Comparison of ENCODE assay signal across 5 cellular contexts in the genomic region with DNA sequence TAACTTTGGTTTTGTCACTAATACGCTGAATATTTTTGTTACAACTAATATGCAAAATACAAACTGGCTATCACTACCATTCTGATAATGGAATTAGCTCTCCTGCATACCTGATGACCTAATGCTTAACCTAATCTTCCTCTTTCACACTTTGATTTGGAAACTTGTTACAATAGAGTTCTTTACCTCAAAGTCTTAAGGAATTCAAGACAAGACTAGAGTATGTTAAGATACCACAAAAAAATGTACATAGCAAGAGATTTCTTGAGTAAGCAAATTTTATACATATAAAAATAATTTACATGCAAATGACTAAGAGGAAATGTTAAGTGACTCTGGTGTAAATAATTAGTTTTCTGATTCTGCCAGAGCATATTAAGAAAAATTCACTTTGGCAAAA.
DNase-seq lines count a peak whose midpoint lies in the region; ATAC-seq and TF ChIP-seq lines count a peak whose summit lies in the region.
"Not testable (repeated sequence)": the region's sequence is repeated elsewhere in the genome, so short reads cannot be mapped to it uniquely, and the experiment has no call there.

No MANE protein-coding gene starts in this region.

- H4K20me1 ChIP-seq in Karpas-422 (ENCODE audit: insufficient read depth, low read depth, low read length), result not testable (repeated sequence)

- in situ Hi-C loops in Panc1 (cut with HindIII; ENCODE audit: low pct_unique_long_range_greater_than_20kb, low sequenced_read_pairs), result not testable (repeated sequence)

- peak overlapping the region; percentile 1 for H3K27ac Mint-ChIP-seq in Calu3 (ENCODE audit: unreplicated experiment)

- intact Hi-C loops in Calu3 (cut with micrococcal nuclease; ENCODE audit: unreplicated experiment); Panc1 (cut with micrococcal nuclease; ENCODE audit: unreplicated experiment): not testable (repeated sequence)

- H3K27me3 ChIP-seq in Karpas-422 (ENCODE audit: low read length); Panc1 (ENCODE audit: control insufficient read depth, insufficient read depth, low read length): not testable (repeated sequence)

- H3K36me3 Mint-ChIP-seq in Calu3 (ENCODE audit: insufficient read depth, unreplicated experiment), result peaks cover 82% of the 10 kb centered on the region

- not testable (repeated sequence) for H3K4me3 Mint-ChIP-seq in Calu3 (ENCODE audit: low read depth, unreplicated experiment)

- not testable (repeated sequence) for H3K9ac ChIP-seq in Karpas-422 (ENCODE audit: low read length)

- not testable (repeated sequence) for H2AFZ ChIP-seq in Karpas-422 (ENCODE audit: low read length)

- DNase-seq in Calu3, result not testable (repeated sequence)
- DNase-seq in Karpas-422 (peak; percentile 14), Panc1 (ENCODE audit: low read depth, low spot score) (peak; percentile 22), SW480 (ENCODE audit: low spot score) (peak; percentile 87), renal cortical epithelial cell (ENCODE audit: low read depth) (peak; percentile 2)

- not testable (repeated sequence) for BruUV-seq in Calu3 (replicated peaks; lab: Mats Ljungman, UMichigan); Panc1 (replicated peaks; lab: Mats Ljungman, UMichigan)

- H3K4me1 Mint-ChIP-seq in Calu3 (ENCODE audit: low read depth, unreplicated experiment), result not testable (repeated sequence)

- H3K4me3 ChIP-seq in Karpas-422 (ENCODE audit: low read length); Panc1 (ENCODE audit: low read depth in 2 of 2, low read length in 2 of 2): not testable (repeated sequence)

- H3K4me2 ChIP-seq in Karpas-422 (ENCODE audit: low read depth, low read length, poor library complexity, severe bottlenecking), result not testable (repeated sequence)

- not testable (repeated sequence) for H3K9me2 ChIP-seq in Karpas-422 (replicated peaks; ENCODE audit: insufficient read depth, low read length)

- not testable (repeated sequence) for H3K79me2 ChIP-seq in Karpas-422 (ENCODE audit: low read length)

- H3K27ac ChIP-seq in Karpas-422 (ENCODE audit: low read length); Panc1 (ENCODE audit: low read length): not testable (repeated sequence)

- H3K27me3 Mint-ChIP-seq in Calu3 (ENCODE audit: unreplicated experiment), result peaks cover 71% of the 10 kb centered on the region

- not testable (repeated sequence) for H3K9me3 Mint-ChIP-seq in Calu3 (ENCODE audit: low read depth, unreplicated experiment)

- H3K9me3 ChIP-seq in Karpas-422 (ENCODE audit: low read length), result peaks cover 46% of the 10 kb centered on the region
- H3K9me3 ChIP-seq in Panc1 (ENCODE audit: control insufficient read depth, insufficient read depth, low read depth, low read length), result not testable (repeated sequence)

- not testable (repeated sequence) for H3K36me3 ChIP-seq in Karpas-422 (ENCODE audit: insufficient read depth, low read length); Panc1 (ENCODE audit: control insufficient read depth, insufficient read depth, low read length)

- POLR2A ChIA-PET in Panc1 (lab: Charles Lee), result not testable (repeated sequence)

- CTCF ChIA-PET in Calu3 (lab: Charles Lee); Panc1 (lab: Charles Lee): not testable (repeated sequence)

- ATAC-seq in Panc1, result not testable (repeated sequence)

- not testable (repeated sequence) for H3K4me1 ChIP-seq in Karpas-422 (ENCODE audit: low read length); Panc1 (ENCODE audit: control insufficient read depth, insufficient read depth, low read length)

- not testable (repeated sequence) for TF ChIP-seq CTCF in Calu3 (IDR thresholded peaks at IDR 0.05; ENCODE audit: unreplicated experiment); Panc1 (IDR thresholded peaks at IDR 0.05)
